1 cellular context compared by ENCODE assay signal in genomic region chr13:19606737-19607136, GRCh38.
TF ChIP-seq lines count a peak whose summit lies in the region.

No MANE protein-coding gene starts in this region.

TF ChIP-seq in K562, 482 proteins besides CTCF, POLR2A, EP300 and RAD21:
- TF ChIP-seq NFYB (IDR thresholded peaks at IDR 0.05; ENCODE audit: extremely low read depth, insufficient read length) (no peak), CBFA2T3 (IDR thresholded peaks at IDR 0.05) (peak; percentile 58), ZBTB26 (CRISPR knock-in tag; IDR thresholded peaks at IDR 0.05) (no peak), TAL1 (IDR thresholded peaks at IDR 0.05) (peak; percentile 55), CBX5 (IDR thresholded peaks at IDR 0.05; ENCODE audit: borderline replicate concordance, low read depth) (no peak), SMAD4 (CRISPR knock-in tag; conservative IDR thresholded peaks at IDR 0.05) (no peak), HDAC1 (IDR thresholded peaks at IDR 0.05) (no peak), COPS2 (conservative IDR thresholded peaks at IDR 0.05) (no peak), YY1 (IDR thresholded peaks at IDR 0.05; ENCODE audit: borderline replicate concordance in 1 of 3, control insufficient read depth in 1 of 3, extremely low read depth in 1 of 3, insufficient read depth in 3 of 3, insufficient read length in 1 of 3, insufficient replicate concordance in 2 of 3, low read depth in 1 of 3, low read length in 2 of 3) (no peak), MCM3 (IDR thresholded peaks at IDR 0.05) (no peak), LEF1 (IDR thresholded peaks at IDR 0.05) (no peak), ZNF639 (CRISPR knock-in tag; conservative IDR thresholded peaks at IDR 0.05 in 1 of 2, IDR thresholded peaks at IDR 0.05 in 1 of 2) (no peak), RFX7 (CRISPR knock-in tag; IDR thresholded peaks at IDR 0.05) (no peak), TOE1 (IDR thresholded peaks at IDR 0.05; ENCODE audit: borderline replicate concordance) (no peak), TOE1 (CRISPR knock-in tag; IDR thresholded peaks at IDR 0.05; ENCODE audit: borderline replicate concordance, low read depth) (no peak), SREBF1 (IDR thresholded peaks at IDR 0.05; ENCODE audit: borderline replicate concordance, low read depth, low read length) (no peak), GMEB1 (CRISPR knock-in tag; IDR thresholded peaks at IDR 0.05) (no peak), ARHGAP35 (IDR thresholded peaks at IDR 0.05; ENCODE audit: partially characterized antibody) (no peak), ZNF23 (CRISPR knock-in tag; IDR thresholded peaks at IDR 0.05) (no peak), TCF3 (CRISPR knock-in tag; IDR thresholded peaks at IDR 0.05) (0 out of 2 replicates have a peak, but pooled peaks have one; percentile 25), ARID1B (IDR thresholded peaks at IDR 0.05) (0 out of 2 replicates have a peak, but pooled peaks have one; percentile 20), RNF2 (IDR thresholded peaks at IDR 0.05) (no peak), CEBPG (CRISPR knock-in tag; IDR thresholded peaks at IDR 0.05) (no peak), CEBPG (tag; conservative IDR thresholded peaks at IDR 0.05 in 1 of 2, IDR thresholded peaks at IDR 0.05 in 1 of 2) (no peak), TAF15 (IDR thresholded peaks at IDR 0.05; ENCODE audit: low read depth, low read length) (no peak), CHD1 (IDR thresholded peaks at IDR 0.05; ENCODE audit: low read length) (no peak), BRCA1 (IDR thresholded peaks at IDR 0.05) (no peak), BRCA1 (CRISPR knock-in tag; IDR thresholded peaks at IDR 0.05) (no peak), NCOA1 (IDR thresholded peaks at IDR 0.05; ENCODE audit: low read depth) (no peak), MBD1 (CRISPR knock-in tag; IDR thresholded peaks at IDR 0.05) (no peak), E2F3 (CRISPR knock-in tag; IDR thresholded peaks at IDR 0.05) (no peak), PCBP2 (IDR thresholded peaks at IDR 0.05; ENCODE audit: low read depth, low read length, poor library complexity, severe bottlenecking) (no peak), ZNF121 (CRISPR knock-in tag; conservative IDR thresholded peaks at IDR 0.05) (no peak), ZNF184 (CRISPR knock-in tag; IDR thresholded peaks at IDR 0.05) (no peak), ZSCAN32 (CRISPR knock-in tag; IDR thresholded peaks at IDR 0.05) (no peak), GATAD2B (IDR thresholded peaks at IDR 0.05; ENCODE audit: borderline replicate concordance) (no peak), CBFA2T2 (conservative IDR thresholded peaks at IDR 0.05) (no peak), HMBOX1 (IDR thresholded peaks at IDR 0.05) (no peak), ZC3H11A (IDR thresholded peaks at IDR 0.05; ENCODE audit: low read depth, low read length) (no peak), ESRRA (IDR thresholded peaks at IDR 0.05; ENCODE audit: borderline replicate concordance, low read depth) (0 out of 2 replicates have a peak, but pooled peaks have one; percentile 21)
- TF ChIP-seq, protein P1, sequence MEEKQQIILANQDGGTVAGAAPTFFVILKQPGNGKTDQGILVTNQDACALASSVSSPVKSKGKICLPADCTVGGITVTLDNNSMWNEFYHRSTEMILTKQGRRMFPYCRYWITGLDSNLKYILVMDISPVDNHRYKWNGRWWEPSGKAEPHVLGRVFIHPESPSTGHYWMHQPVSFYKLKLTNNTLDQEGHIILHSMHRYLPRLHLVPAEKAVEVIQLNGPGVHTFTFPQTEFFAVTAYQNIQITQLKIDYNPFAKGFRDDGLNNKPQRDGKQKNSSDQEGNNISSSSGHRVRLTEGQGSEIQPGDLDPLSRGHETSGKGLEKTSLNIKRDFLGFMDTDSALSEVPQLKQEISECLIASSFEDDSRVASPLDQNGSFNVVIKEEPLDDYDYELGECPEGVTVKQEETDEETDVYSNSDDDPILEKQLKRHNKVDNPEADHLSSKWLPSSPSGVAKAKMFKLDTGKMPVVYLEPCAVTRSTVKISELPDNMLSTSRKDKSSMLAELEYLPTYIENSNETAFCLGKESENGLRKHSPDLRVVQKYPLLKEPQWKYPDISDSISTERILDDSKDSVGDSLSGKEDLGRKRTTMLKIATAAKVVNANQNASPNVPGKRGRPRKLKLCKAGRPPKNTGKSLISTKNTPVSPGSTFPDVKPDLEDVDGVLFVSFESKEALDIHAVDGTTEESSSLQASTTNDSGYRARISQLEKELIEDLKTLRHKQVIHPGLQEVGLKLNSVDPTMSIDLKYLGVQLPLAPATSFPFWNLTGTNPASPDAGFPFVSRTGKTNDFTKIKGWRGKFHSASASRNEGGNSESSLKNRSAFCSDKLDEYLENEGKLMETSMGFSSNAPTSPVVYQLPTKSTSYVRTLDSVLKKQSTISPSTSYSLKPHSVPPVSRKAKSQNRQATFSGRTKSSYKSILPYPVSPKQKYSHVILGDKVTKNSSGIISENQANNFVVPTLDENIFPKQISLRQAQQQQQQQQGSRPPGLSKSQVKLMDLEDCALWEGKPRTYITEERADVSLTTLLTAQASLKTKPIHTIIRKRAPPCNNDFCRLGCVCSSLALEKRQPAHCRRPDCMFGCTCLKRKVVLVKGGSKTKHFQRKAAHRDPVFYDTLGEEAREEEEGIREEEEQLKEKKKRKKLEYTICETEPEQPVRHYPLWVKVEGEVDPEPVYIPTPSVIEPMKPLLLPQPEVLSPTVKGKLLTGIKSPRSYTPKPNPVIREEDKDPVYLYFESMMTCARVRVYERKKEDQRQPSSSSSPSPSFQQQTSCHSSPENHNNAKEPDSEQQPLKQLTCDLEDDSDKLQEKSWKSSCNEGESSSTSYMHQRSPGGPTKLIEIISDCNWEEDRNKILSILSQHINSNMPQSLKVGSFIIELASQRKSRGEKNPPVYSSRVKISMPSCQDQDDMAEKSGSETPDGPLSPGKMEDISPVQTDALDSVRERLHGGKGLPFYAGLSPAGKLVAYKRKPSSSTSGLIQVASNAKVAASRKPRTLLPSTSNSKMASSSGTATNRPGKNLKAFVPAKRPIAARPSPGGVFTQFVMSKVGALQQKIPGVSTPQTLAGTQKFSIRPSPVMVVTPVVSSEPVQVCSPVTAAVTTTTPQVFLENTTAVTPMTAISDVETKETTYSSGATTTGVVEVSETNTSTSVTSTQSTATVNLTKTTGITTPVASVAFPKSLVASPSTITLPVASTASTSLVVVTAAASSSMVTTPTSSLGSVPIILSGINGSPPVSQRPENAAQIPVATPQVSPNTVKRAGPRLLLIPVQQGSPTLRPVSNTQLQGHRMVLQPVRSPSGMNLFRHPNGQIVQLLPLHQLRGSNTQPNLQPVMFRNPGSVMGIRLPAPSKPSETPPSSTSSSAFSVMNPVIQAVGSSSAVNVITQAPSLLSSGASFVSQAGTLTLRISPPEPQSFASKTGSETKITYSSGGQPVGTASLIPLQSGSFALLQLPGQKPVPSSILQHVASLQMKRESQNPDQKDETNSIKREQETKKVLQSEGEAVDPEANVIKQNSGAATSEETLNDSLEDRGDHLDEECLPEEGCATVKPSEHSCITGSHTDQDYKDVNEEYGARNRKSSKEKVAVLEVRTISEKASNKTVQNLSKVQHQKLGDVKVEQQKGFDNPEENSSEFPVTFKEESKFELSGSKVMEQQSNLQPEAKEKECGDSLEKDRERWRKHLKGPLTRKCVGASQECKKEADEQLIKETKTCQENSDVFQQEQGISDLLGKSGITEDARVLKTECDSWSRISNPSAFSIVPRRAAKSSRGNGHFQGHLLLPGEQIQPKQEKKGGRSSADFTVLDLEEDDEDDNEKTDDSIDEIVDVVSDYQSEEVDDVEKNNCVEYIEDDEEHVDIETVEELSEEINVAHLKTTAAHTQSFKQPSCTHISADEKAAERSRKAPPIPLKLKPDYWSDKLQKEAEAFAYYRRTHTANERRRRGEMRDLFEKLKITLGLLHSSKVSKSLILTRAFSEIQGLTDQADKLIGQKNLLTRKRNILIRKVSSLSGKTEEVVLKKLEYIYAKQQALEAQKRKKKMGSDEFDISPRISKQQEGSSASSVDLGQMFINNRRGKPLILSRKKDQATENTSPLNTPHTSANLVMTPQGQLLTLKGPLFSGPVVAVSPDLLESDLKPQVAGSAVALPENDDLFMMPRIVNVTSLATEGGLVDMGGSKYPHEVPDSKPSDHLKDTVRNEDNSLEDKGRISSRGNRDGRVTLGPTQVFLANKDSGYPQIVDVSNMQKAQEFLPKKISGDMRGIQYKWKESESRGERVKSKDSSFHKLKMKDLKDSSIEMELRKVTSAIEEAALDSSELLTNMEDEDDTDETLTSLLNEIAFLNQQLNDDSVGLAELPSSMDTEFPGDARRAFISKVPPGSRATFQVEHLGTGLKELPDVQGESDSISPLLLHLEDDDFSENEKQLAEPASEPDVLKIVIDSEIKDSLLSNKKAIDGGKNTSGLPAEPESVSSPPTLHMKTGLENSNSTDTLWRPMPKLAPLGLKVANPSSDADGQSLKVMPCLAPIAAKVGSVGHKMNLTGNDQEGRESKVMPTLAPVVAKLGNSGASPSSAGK (IDR thresholded peaks at IDR 0.05) = no peak
- TF ChIP-seq, protein P2, sequence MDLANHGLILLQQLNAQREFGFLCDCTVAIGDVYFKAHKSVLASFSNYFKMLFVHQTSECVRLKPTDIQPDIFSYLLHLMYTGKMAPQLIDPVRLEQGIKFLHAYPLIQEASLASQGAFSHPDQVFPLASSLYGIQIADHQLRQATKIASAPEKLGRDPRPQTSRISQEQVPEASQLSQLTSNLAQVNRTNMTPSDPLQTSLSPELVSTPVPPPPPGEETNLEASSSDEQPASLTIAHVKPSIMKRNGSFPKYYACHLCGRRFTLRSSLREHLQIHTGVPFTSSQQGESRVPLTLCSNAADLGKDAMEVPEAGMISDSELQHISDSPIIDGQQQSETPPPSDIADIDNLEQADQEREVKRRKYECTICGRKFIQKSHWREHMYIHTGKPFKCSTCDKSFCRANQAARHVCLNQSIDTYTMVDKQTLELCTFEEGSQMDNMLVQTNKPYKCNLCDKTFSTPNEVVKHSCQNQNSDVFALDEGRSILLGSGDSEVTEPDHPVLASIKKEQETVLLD (IDR thresholded peaks at IDR 0.05) = no peak
- TF ChIP-seq, protein P3, sequence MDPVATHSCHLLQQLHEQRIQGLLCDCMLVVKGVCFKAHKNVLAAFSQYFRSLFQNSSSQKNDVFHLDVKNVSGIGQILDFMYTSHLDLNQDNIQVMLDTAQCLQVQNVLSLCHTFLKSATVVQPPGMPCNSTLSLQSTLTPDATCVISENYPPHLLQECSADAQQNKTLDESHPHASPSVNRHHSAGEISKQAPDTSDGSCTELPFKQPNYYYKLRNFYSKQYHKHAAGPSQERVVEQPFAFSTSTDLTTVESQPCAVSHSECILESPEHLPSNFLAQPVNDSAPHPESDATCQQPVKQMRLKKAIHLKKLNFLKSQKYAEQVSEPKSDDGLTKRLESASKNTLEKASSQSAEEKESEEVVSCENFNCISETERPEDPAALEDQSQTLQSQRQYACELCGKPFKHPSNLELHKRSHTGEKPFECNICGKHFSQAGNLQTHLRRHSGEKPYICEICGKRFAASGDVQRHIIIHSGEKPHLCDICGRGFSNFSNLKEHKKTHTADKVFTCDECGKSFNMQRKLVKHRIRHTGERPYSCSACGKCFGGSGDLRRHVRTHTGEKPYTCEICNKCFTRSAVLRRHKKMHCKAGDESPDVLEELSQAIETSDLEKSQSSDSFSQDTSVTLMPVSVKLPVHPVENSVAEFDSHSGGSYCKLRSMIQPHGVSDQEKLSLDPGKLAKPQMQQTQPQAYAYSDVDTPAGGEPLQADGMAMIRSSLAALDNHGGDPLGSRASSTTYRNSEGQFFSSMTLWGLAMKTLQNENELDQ (CRISPR knock-in tag; IDR thresholded peaks at IDR 0.05; ENCODE audit: borderline replicate concordance) = no peak
